Comparison of ENCODE assay signal across 22 cellular contexts in the genomic region with DNA sequence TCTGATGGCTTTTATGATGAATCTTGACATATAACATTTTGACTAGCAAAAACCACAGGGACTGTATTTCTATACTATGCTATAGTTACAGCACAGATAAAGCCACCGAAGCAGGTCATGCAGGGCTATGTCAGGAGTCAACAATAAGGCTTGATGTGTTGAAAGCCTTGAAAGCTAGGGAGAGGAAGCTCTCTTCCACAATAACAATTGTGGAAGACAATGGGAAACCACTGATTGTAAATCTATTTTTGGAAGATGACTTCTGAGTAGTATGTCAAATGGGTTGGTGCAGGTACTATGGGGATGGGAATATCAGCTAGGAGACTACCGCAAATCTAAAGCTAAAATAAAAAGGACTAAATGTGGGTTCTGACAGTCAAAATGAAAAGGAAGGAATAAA.
"Had no signal": no experiment of that assay in that cellular context is flagged by ENCODE, and none has a peak within 500 bp of the region (broad histone marks: within the 10 kb centered on the region; RNA-seq: fewer than 3 reads in every experiment).

No MANE protein-coding gene starts in this region.

- H3K9me3 ChIP-seq: neutrophil, testis, tibial nerve, upper lobe of right lung had no signal

- H3K4me1 ChIP-seq: foreskin keratinocyte had no signal

- ATAC-seq: foreskin keratinocyte; left colon; left ventricle myocardium superior; naive thymus-derived CD4-positive, alpha-beta T cell; sciatic nerve; stimulated activated naive B cell treated with anti-CD40 and anti-IgM and Interleukin-4, amounts not matched to agents 10 μg/mL and 1 μg/mL and 100 μg/mL, for 72 hours; stimulated activated naive CD8-positive, alpha-beta T cell treated with anti-CD3 and anti-CD28 coated beads, Interleukin-15, amount 100 ng/mL, for 72 hours; upper lobe of right lung had no signal

- DNase-seq: cortex of kidney; effector memory CD4-positive, alpha-beta T cell; erythroblast; foreskin keratinocyte; head of caudate nucleus; left colon; left ventricle myocardium superior; mesendoderm; naive thymus-derived CD4-positive, alpha-beta T cell; nephron progenitor cell; stimulated activated CD4-positive, alpha-beta T cell treated with anti-CD3 and anti-CD28 coated beads, Interleukin-2, amount 100 ng/mL, for 24 hours; stimulated activated CD4-positive, alpha-beta T cell treated with anti-CD3 and anti-CD28 coated beads, Interleukin-4, amount 100 ng/mL, for 4 hours; stimulated activated naive B cell treated with anti-CD40 and anti-IgM and Interleukin-4, amounts not matched to agents 10 μg/mL and 1 μg/mL and 100 μg/mL, for 72 hours; stimulated activated naive CD8-positive, alpha-beta T cell treated with anti-CD3 and anti-CD28 coated beads, Interleukin-15, amount 100 ng/mL, for 72 hours; testis; upper lobe of right lung had no signal

- H3K36me3 ChIP-seq: upper lobe of right lung had no signal

- H3K9me3 Mint-ChIP-seq: naive thymus-derived CD4-positive, alpha-beta T cell; nephron progenitor cell; stimulated activated naive B cell treated with anti-CD40 and anti-IgM and Interleukin-4, amounts not matched to agents 10 μg/mL and 1 μg/mL and 100 μg/mL, for 72 hours; stimulated activated naive CD8-positive, alpha-beta T cell treated with anti-CD3 and anti-CD28 coated beads, Interleukin-15, amount 100 ng/mL, for 72 hours had no signal

- H3K27me3 ChIP-seq: foreskin keratinocyte, hepatocyte, neutrophil, testis, tibial nerve, upper lobe of right lung had no signal

- H3K27me3 Mint-ChIP-seq: naive thymus-derived CD4-positive, alpha-beta T cell; stimulated activated naive B cell treated with anti-CD40 and anti-IgM and Interleukin-4, amounts not matched to agents 10 μg/mL and 1 μg/mL and 100 μg/mL, for 72 hours; stimulated activated naive CD8-positive, alpha-beta T cell treated with anti-CD3 and anti-CD28 coated beads, Interleukin-15, amount 100 ng/mL, for 72 hours had no signal

- H3K27ac ChIP-seq: foreskin keratinocyte, hepatocyte, neutrophil, skin epidermis, testis, tibial nerve, upper lobe of right lung had no signal

- H3K4me3 Mint-ChIP-seq: naive thymus-derived CD4-positive, alpha-beta T cell; nephron progenitor cell; stimulated activated naive B cell treated with anti-CD40 and anti-IgM and Interleukin-4, amounts not matched to agents 10 μg/mL and 1 μg/mL and 100 μg/mL, for 72 hours; stimulated activated naive CD8-positive, alpha-beta T cell treated with anti-CD3 and anti-CD28 coated beads, Interleukin-15, amount 100 ng/mL, for 72 hours had no signal

- H3K4me3 ChIP-seq: hepatocyte, lung, skin epidermis, testis, tibial nerve, upper lobe of right lung had no signal

- H3K27ac Mint-ChIP-seq: nephron progenitor cell; stimulated activated naive B cell treated with anti-CD40 and anti-IgM and Interleukin-4, amounts not matched to agents 10 μg/mL and 1 μg/mL and 100 μg/mL, for 72 hours; stimulated activated naive CD8-positive, alpha-beta T cell treated with anti-CD3 and anti-CD28 coated beads, Interleukin-15, amount 100 ng/mL, for 72 hours had no signal

- H3K4me2 ChIP-seq: hepatocyte had no signal

- H2AFZ ChIP-seq: hepatocyte had no signal
